Comparison of ENCODE assay signal across 16 cellular contexts in the genomic region with DNA sequence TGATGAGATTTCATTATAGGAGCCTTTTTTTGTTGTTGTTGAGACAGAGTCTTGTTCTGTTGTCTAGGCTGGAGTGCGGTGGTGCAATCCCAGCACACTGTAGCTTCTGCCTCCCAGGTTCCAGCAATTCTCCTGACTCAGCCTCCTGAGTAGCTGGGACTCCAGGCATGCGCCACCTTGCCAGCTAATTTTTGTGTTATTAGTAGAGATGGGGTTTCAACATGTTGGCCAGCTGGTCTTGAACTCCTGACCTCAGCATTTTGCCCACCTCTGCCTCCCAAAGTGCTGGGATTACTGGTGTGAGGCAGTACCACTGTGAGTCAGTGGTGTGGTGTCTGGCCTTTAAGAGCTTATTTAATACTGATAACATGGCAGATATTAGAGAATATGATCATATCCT.
DNase-seq lines count a peak whose midpoint lies in the region; ATAC-seq and TF ChIP-seq lines count a peak whose summit lies in the region.
"Had no signal": no experiment of that assay in that cellular context is flagged by ENCODE, and none has a peak within 500 bp of the region (broad histone marks: within the 10 kb centered on the region; RNA-seq: fewer than 3 reads in every experiment).

No MANE protein-coding gene starts in this region.

- H3K9me3 ChIP-seq in GM23248 (ENCODE audit: low read depth) (no peaks in the 10 kb centered on the region), osteoblast (ENCODE audit: low read depth, low read length) (no peaks in the 10 kb centered on the region), upper lobe of right lung (no peaks in the 10 kb centered on the region)
- H3K9me3 ChIP-seq: uterus had no signal

- H4K20me1 ChIP-seq in GM23248 (ENCODE audit: insufficient read depth) (no peaks in the 10 kb centered on the region), osteoblast (ENCODE audit: insufficient read depth, low read length) (no peaks in the 10 kb centered on the region)

- no peaks in the 10 kb centered on the region for H3K27me3 ChIP-seq in GM23248 (replicated peaks; ENCODE audit: insufficient read depth)
- H3K27me3 ChIP-seq in osteoblast (ENCODE audit: insufficient read depth, low read length) = no peaks in the 10 kb centered on the region
- H3K27me3 ChIP-seq in upper lobe of right lung = no peaks in the 10 kb centered on the region
- H3K27me3 ChIP-seq: uterus had no signal

- no peak overlapping the region for H3K4me3 ChIP-seq in GM23248
- H3K4me3 ChIP-seq in fibroblast of villous mesenchyme (ENCODE audit: low read depth, low read length) = no peak overlapping the region
- H3K4me3 ChIP-seq in osteoblast (ENCODE audit: insufficient read depth, low read length) = no peak overlapping the region
- no peak overlapping the region for H3K4me3 ChIP-seq in upper lobe of right lung
- H3K4me3 ChIP-seq: uterus had no signal

- in situ Hi-C loops in GM23248 (cut with MboI) = no loop called here

- no peaks in the 10 kb centered on the region for H3K9me2 ChIP-seq in GM23248 (ENCODE audit: insufficient read depth)

- WGBS in GM23248 (ENCODE audit: low coverage in 1 of 2, low lambda C conversion rate in 2 of 2, missing lambda C conversion rate in 2 of 2), 2 experiments = 75 to 82% methylated on average over 2 of the region's 2 CpGs

- H3K79me2 ChIP-seq in GM23248 (ENCODE audit: insufficient read depth) (no peaks in the 10 kb centered on the region), osteoblast (ENCODE audit: insufficient read depth, low read length) (no peaks in the 10 kb centered on the region)

- H3K4me1 ChIP-seq in GM23248 (ENCODE audit: insufficient read depth) (peaks cover 29% of the 10 kb centered on the region), osteoblast (ENCODE audit: insufficient read depth, low read length) (peaks cover 25% of the 10 kb centered on the region), upper lobe of right lung (no peaks in the 10 kb centered on the region)
- H3K4me1 ChIP-seq: uterus had no signal

- TF ChIP-seq CTCF in fibroblast of villous mesenchyme (IDR thresholded peaks at IDR 0.05; ENCODE audit: insufficient read depth, low read depth, low read length) (no peak), osteoblast (IDR thresholded peaks at IDR 0.05; ENCODE audit: extremely low read depth, low read depth, low read length) (no peak), upper lobe of right lung (IDR thresholded peaks at IDR 0.05) (no peak)

- H3K36me3 ChIP-seq in GM23248 (ENCODE audit: low read depth) = no peaks in the 10 kb centered on the region
- no peaks in the 10 kb centered on the region for H3K36me3 ChIP-seq in osteoblast (ENCODE audit: insufficient read depth, low read length)
- H3K36me3 ChIP-seq in upper lobe of right lung = no peaks in the 10 kb centered on the region
- H3K36me3 ChIP-seq: uterus had no signal

- ATAC-seq in upper lobe of right lung (no peak), HG02763 (IDR thresholded peaks at IDR 0.05; ENCODE audit: unreplicated experiment) (no peak)
- ATAC-seq: esophagus mucosa; stimulated activated effector memory CD8-positive, alpha-beta T cell treated with anti-CD3 and anti-CD28 coated beads, Interleukin-12 subunit alpha, Interleukin-12 subunit beta, amount 100 ng/mL, for 72 hours had no signal

- H3K27ac ChIP-seq in GM23248 = peak overlapping the region; percentile 79
- peak overlapping the region; percentile 19 for H3K27ac ChIP-seq in osteoblast (ENCODE audit: low read depth, low read length)
- no peak overlapping the region for H3K27ac ChIP-seq in upper lobe of right lung
- H3K27ac ChIP-seq: uterus had no signal

- H2AFZ ChIP-seq in GM23248 (no peak overlapping the region), osteoblast (ENCODE audit: low read length) (no peak overlapping the region)

- intact Hi-C loops in upper lobe of right lung (cut with DNase I) = no loop called here

- DNase-seq in GM23248 = peak; percentile 77
- DNase-seq in amniotic epithelial cell (ENCODE audit: low read depth) = peak; percentile 99
- DNase-seq in fibroblast of villous mesenchyme (ENCODE audit: low read depth) = peak; percentile 63
- no peak for DNase-seq in osteoblast (ENCODE audit: insufficient read length, low spot score, missing footprints)
- DNase-seq in central memory CD4-positive, alpha-beta T cell = no peak
- no peak for DNase-seq in upper lobe of right lung
- DNase-seq in DMS79 treated with DMSO at 0.1 percent for 48 hours (lab: John Stamatoyannopoulos, UW) = no peak
- DNase-seq: activated naive CD4-positive, alpha-beta T cell treated with anti-CD3 and anti-CD28 coated beads, Interleukin-2, amount 10 ng/mL, durations not matched to agents 7 days and 5 days; DMS 273 treated with DMSO at 0.1 percent for 48 hours; NCI-H187; posterior cingulate gyrus; stimulated activated CD4-positive, alpha-beta T cell treated with anti-CD3 and anti-CD28 coated beads, Interleukin-4, amount 100 ng/mL, for 1 hour; uterus had no signal

- H3K4me2 ChIP-seq in GM23248 (ENCODE audit: unreplicated experiment) (peak overlapping the region; percentile 54), osteoblast (ENCODE audit: insufficient read depth, low read length) (peak overlapping the region; percentile 59)

- H3K9ac ChIP-seq in GM23248 = peak overlapping the region; percentile 27; the same call in 1 of the 2 replicates

- H3F3A ChIP-seq in GM23248 (ENCODE audit: insufficient read depth) = peaks cover 21% of the 10 kb centered on the region

Comparison
In these comparisons a context has a peak if more than half of its experiments do, and no peak if none do; other contexts are left out.
1. DNase-seq: peak in GM23248 (single experiment), amniotic epithelial cell (single experiment) and fibroblast of villous mesenchyme (single experiment); none in osteoblast (single experiment), central memory CD4-positive, alpha-beta T cell (single experiment), upper lobe of right lung (single experiment) and DMS79 treated with DMSO at 0.1 percent for 48 hours (single experiment).